Comparison of ENCODE assay signal across 10 cellular contexts in the genomic region with DNA sequence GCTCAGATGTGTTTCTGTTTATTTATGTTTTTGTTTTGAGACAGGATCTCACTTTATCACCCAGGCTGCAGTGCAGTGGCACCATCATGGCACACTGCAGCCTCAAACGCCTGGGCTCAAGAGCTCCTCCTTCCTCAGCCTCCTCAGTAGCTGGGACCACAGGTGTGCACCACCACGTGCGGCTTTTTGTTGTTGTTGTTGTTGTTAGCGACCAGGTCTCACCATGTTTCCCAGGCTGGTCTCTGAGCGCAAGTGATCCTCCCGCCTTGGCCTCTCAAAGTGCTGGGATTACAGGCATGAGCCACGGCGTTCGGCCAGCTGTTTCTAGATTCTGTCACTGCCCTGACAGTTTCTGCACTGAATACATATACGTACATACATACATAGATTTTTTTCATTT. TPM values are rescaled to one million over a fixed set of nuclear protein-coding genes. Genes with fewer than 3 reads are reported as not detected.
DNase-seq lines count a peak whose midpoint lies in the region; TF ChIP-seq lines count a peak whose summit lies in the region.
"Not testable (repeated sequence)": the region's sequence is repeated elsewhere in the genome, so short reads cannot be mapped to it uniquely, and the experiment has no call there.
"Had no signal": no experiment of that assay in that cellular context is flagged by ENCODE, and none has a peak within 500 bp of the region (broad histone marks: within the 10 kb centered on the region; RNA-seq: fewer than 3 reads in every experiment).

No MANE protein-coding gene starts in this region.

- H3K18ac ChIP-seq in mesenchymal stem cell (ENCODE audit: low read depth in 1 of 2, low read length in 2 of 2), result peak overlapping the region in 1 of 2 experiments; percentile 24

- H3K36me3 Mint-ChIP-seq in T-helper 1 cell treated with Interleukin-12 subunit alpha and Interleukin-12 subunit beta and Interleukin-4 antibody, amounts not matched to agents 30 μg/mL and 1 μg/mL, for 36 hours (ENCODE audit: low read depth), result not testable (repeated sequence)

- not testable (repeated sequence) for H4K8ac ChIP-seq in mesenchymal stem cell (ENCODE audit: low read length)

- not testable (repeated sequence) for H3K9me3 ChIP-seq in ascending aorta; esophagus squamous epithelium; mesenchymal stem cell (ENCODE audit: control insufficient read depth, low read length); sigmoid colon

- DNase-seq in GM12865 (ENCODE audit: low read depth); ascending aorta (ENCODE audit: low spot score in 2 of 2); esophagus squamous epithelium (lab: John Stamatoyannopoulos, UW); sigmoid colon: not testable (repeated sequence)
- peak; percentile 1 for DNase-seq in NCI-H1436 (lab: John Stamatoyannopoulos, UW)
- peak; percentile 2 for DNase-seq in mesenchymal stem cell

- peak overlapping the region in 1 of 2 experiments; percentile 15 for H3K14ac ChIP-seq in mesenchymal stem cell (ENCODE audit: low read length in 2 of 2)

- H2BK15ac ChIP-seq in mesenchymal stem cell (ENCODE audit: low read depth, poor library complexity, severe bottlenecking), result not testable (repeated sequence)

- not testable (repeated sequence) for H3K27me3 ChIP-seq in ascending aorta; esophagus squamous epithelium; mesenchymal stem cell (ENCODE audit: control insufficient read depth in 1 of 2, insufficient read depth in 1 of 2, low read length in 2 of 2); sigmoid colon

- intact Hi-C loops in ascending aorta (cut with DNase I) (loop anchor here (2.0 to 10.0 kb wide), 4 partner anchors 289 to 1134 kb away; partner anchors contain the start of genes SEC61G and VOPP1), esophagus squamous epithelium (cut with DNase I) (loop anchor here (10.0 kb wide), 1 partner anchor 76 kb away; the partner anchor contains the start of gene NIPSNAP2), sigmoid colon (cut with DNase I) (loop anchor here (1.0 to 5.0 kb wide), 5 partner anchors 64 to 521 kb away; partner anchors contain the start of genes CCT6A, LANCL2, PSPH and VOPP1)

- not testable (repeated sequence) for H3K4me1 ChIP-seq in ascending aorta; mesenchymal stem cell (ENCODE audit: control insufficient read depth, insufficient read depth, low read depth, low read length)
- H3K4me1 ChIP-seq in esophagus squamous epithelium (peaks cover 0 to 11% (median 0%) of the 10 kb centered on the region in 3 donors), sigmoid colon (peaks cover 0 to 10% (median 0%) of the 10 kb centered on the region in 4 donors)

- not testable (repeated sequence) for H3K79me1 ChIP-seq in mesenchymal stem cell (replicated peaks; ENCODE audit: low read length, poor library complexity, severe bottlenecking)

- not testable (repeated sequence) for H2AFZ ChIP-seq in mesenchymal stem cell (ENCODE audit: low read depth, low read length)

- not testable (repeated sequence) for H3K23ac ChIP-seq in mesenchymal stem cell (ENCODE audit: low read length in 2 of 2)

- 65 to 81% methylated on average over 8 to 10 of the region's 10 CpGs for WGBS in esophagus squamous epithelium, 2 donors
- WGBS in mesenchymal stem cell, result 75% methylated on average over 10 of the region's 10 CpGs
- 75 to 80% methylated on average over 10 of the region's 10 CpGs for whole genome bisulfite sequencing in sigmoid colon, 2 donors

- H2AK5ac ChIP-seq in mesenchymal stem cell (ENCODE audit: low read length, severe bottlenecking), result not testable (repeated sequence)

- H3K4me3 Mint-ChIP-seq in T-helper 1 cell treated with Interleukin-12 subunit alpha and Interleukin-12 subunit beta and Interleukin-4 antibody, amounts not matched to agents 30 μg/mL and 1 μg/mL, for 36 hours, result peak overlapping the region; percentile 81

- TF ChIP-seq CTCF in 22Rv1 (IDR thresholded peaks at IDR 0.05); GM12865 (IDR thresholded peaks at IDR 0.05; ENCODE audit: insufficient read depth, low read depth, low read length, missing control alignments); ascending aorta (IDR thresholded peaks at IDR 0.05); esophagus squamous epithelium (IDR thresholded peaks at IDR 0.05); sigmoid colon (IDR thresholded peaks at IDR 0.05): not testable (repeated sequence)

- not testable (repeated sequence) for H2BK5ac ChIP-seq in mesenchymal stem cell (ENCODE audit: low read depth, low read length, poor library complexity, severe bottlenecking)

- peak overlapping the region; percentile 83 for H3K4me3 ChIP-seq in GM12865 (ENCODE audit: low read depth, low read length)
- peak overlapping the region; percentile 59 to 75 for H3K4me3 ChIP-seq in ascending aorta
- H3K4me3 ChIP-seq in esophagus squamous epithelium, result peak overlapping the region; percentile 35 to 92 (median 68)
- H3K4me3 ChIP-seq in mesenchymal stem cell (ENCODE audit: insufficient read depth in 1 of 2, low read depth in 1 of 2, low read length in 2 of 2), result peak overlapping the region in 1 of 2 experiments; percentile 82
- H3K4me3 ChIP-seq in sigmoid colon, result peak overlapping the region; percentile 45 to 67 (median 50)

- H3K27ac Mint-ChIP-seq in T-helper 1 cell treated with Interleukin-12 subunit alpha and Interleukin-12 subunit beta and Interleukin-4 antibody, amounts not matched to agents 30 μg/mL and 1 μg/mL, for 36 hours, result peak overlapping the region; percentile 83

- not testable (repeated sequence) for H2BK120ac ChIP-seq in mesenchymal stem cell (ENCODE audit: low read depth, low read length)

- H3K27ac ChIP-seq in 22Rv1 (peak overlapping the region; percentile 98), esophagus squamous epithelium (peak overlapping the region in 1 of 4 donors; percentile 75), sigmoid colon (peak overlapping the region in 3 of 4 donors; percentile 63 to 73 (median 72))
- H3K27ac ChIP-seq in ascending aorta; mesenchymal stem cell (ENCODE audit: low read length, poor library complexity, severe bottlenecking): not testable (repeated sequence)

- H3K36me3 ChIP-seq in ascending aorta; esophagus squamous epithelium; mesenchymal stem cell (ENCODE audit: control insufficient read depth in 1 of 2, insufficient read depth in 2 of 2, low read depth in 1 of 2, low read length in 2 of 2); sigmoid colon: not testable (repeated sequence)

- not testable (repeated sequence) for TF ChIP-seq EP300 in sigmoid colon (IDR thresholded peaks at IDR 0.05)

- H3K9ac ChIP-seq in mesenchymal stem cell (ENCODE audit: low read length), result peak overlapping the region; percentile 85

- not testable (repeated sequence) for H3K27me3 Mint-ChIP-seq in T-helper 1 cell treated with Interleukin-12 subunit alpha and Interleukin-12 subunit beta and Interleukin-4 antibody, amounts not matched to agents 30 μg/mL and 1 μg/mL, for 36 hours (ENCODE audit: low read depth)

- H2BK12ac ChIP-seq in mesenchymal stem cell (ENCODE audit: low read length in 2 of 2), result not testable (repeated sequence)

- not testable (repeated sequence) for H4K91ac ChIP-seq in mesenchymal stem cell (ENCODE audit: low read length)

- H3K4me1 Mint-ChIP-seq in T-helper 1 cell treated with Interleukin-12 subunit alpha and Interleukin-12 subunit beta and Interleukin-4 antibody, amounts not matched to agents 30 μg/mL and 1 μg/mL, for 36 hours (ENCODE audit: low read depth), result not testable (repeated sequence)

- not testable (repeated sequence) for H3K9me3 Mint-ChIP-seq in T-helper 1 cell treated with Interleukin-12 subunit alpha and Interleukin-12 subunit beta and Interleukin-4 antibody, amounts not matched to agents 30 μg/mL and 1 μg/mL, for 36 hours

- not testable (repeated sequence) for TF ChIP-seq POLR2A in esophagus squamous epithelium (IDR thresholded peaks at IDR 0.05); sigmoid colon (IDR thresholded peaks at IDR 0.05)

- H3K4ac ChIP-seq in mesenchymal stem cell (ENCODE audit: low read depth in 1 of 2, low read length in 2 of 2), result not testable (repeated sequence)

- H3K4me2 ChIP-seq in mesenchymal stem cell (ENCODE audit: low read length, poor library complexity, severe bottlenecking), result peak overlapping the region; percentile 61

RNA-seq across cellular contexts. Expression of gene ZNF713, which starts 1.1 kb away (rescaled TPM):
- total RNA-seq in ascending aorta (4.5 TPM), esophagus squamous epithelium (1 to 10 TPM in 3 of 4 donors, under 1 TPM in 1; 0.38 to 2.3 (median 1.8) TPM), sigmoid colon (1 to 10 TPM; 2.2 to 6.6 (median 2.5) TPM)
- 1.5 TPM for polyA plus RNA-seq in mesenchymal stem cell (2013, experiment 1 of 2)
- 1.4 TPM for polyA plus RNA-seq in mesenchymal stem cell (2013, experiment 2 of 2)
- 1 to 10 TPM in 2 of 3 donors, under 1 TPM in 1; 0.69 to 1.2 (median 1.2) TPM for polyA plus RNA-seq in sigmoid colon

RNA-seq across cellular contexts. Expression of gene SEPTIN14, which starts 25.8 kb away (rescaled TPM):
- total RNA-seq in ascending aorta (not detected), esophagus squamous epithelium (not detected), sigmoid colon (not detected)
- polyA plus RNA-seq in mesenchymal stem cell (2013, experiment 1 of 2), result not detected
- polyA plus RNA-seq in mesenchymal stem cell (2013, experiment 2 of 2), result 0.01 TPM
- not detected for polyA plus RNA-seq in sigmoid colon
- total RNA-seq: posterior vena cava, SK-MEL-5 had no signal
